8 cellular contexts compared by ENCODE assay signal in the genomic region with DNA sequence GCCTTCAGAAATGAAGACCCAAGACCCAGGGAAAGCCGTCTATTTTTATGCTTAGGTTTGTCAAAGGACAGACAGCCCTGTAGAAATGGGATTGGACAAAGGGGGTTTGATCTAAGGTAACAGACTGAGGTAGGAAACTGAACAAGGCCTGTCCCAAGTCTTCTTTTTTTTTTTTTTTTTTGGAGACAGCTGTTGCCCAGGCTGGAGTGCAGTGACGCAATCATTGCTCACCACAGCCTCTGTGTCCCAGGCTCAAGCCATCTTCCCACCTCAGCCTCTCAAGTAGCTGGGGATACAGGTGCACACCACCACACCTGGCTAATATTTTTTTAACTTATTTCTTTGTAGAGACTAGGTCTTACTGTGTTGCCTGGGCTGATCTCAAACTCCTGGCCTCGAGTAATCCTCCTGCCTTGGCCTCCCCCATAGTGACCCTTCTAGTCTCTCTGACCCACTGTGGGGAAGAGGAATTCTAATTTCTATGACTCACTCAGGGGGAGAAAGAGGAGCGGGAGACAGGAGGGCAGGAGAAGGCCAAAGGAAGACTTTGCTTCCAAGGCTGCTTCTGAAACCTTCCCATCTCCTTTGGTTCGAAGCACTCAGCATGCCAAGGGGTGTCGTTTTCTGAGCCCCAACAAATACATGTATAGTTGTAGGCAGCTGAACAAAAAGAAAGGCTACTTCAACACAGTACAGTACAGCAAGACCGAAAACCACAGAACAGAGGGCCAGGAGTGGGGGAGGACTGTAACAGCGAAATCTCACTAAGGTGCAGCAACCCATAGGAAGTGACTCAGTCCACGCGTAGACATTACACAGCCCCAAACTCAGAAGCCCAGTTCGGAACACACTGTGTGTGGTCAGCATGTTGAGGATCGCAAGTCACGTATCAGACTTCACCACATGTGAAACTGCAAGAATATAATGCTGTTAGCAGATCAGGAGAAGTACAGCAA. TPM values are rescaled to one million over a fixed set of nuclear protein-coding genes. Genes with fewer than 3 reads are reported as not detected.
DNase-seq lines count a peak whose midpoint lies in the region; ATAC-seq and TF ChIP-seq lines count a peak whose summit lies in the region.

No MANE protein-coding gene starts in this region.

- H3K36me3 ChIP-seq in H7 (replicated peaks; ENCODE audit: control insufficient read depth, insufficient read depth, low read length) = no peaks in the 10 kb centered on the region

- ATAC-seq in GM19468 (IDR thresholded peaks at IDR 0.05; ENCODE audit: extremely low read depth, unreplicated experiment) = peak; percentile 38

- H3K4me3 ChIP-seq in fibroblast of pulmonary artery (replicated peaks; ENCODE audit: low read depth, low read length) = peak overlapping the region; percentile 7
- H3K4me3 ChIP-seq in H7 (ENCODE audit: insufficient read depth, low read depth, low read length) = no peak overlapping the region

- no peak for TF ChIP-seq CTCF in fibroblast of pulmonary artery (IDR thresholded peaks at IDR 0.05; ENCODE audit: low read length, missing control alignments)

- DNase-seq in AG20443 (ENCODE audit: low spot score) (peak; percentile 35), HS-27A (ENCODE audit: low read depth) (peak; percentile 61), fibroblast of pulmonary artery (ENCODE audit: low read depth) (peak; percentile 98), NCI-H526 treated with DMSO at 0.1 percent for 48 hours (lab: John Stamatoyannopoulos, UW) (no peak), H7 (no peak)
- DNase-seq in activated CD4-positive, alpha-beta T cell treated with anti-CD3 and anti-CD28 coated beads, Interleukin-2, amount 50 U/mL, for 4 hours = peak; percentile 34 to 37
- peak; percentile 34 to 46 for DNase-seq in stimulated activated CD8-positive, alpha-beta memory T cell treated with anti-CD3 and anti-CD28 coated beads, Interleukin-2, amount 100 ng/mL, for 1 hour (ENCODE audit: low read depth in 2 of 2)

- H3K27me3 ChIP-seq in H7 (ENCODE audit: control insufficient read depth, insufficient read depth, low read length) = peaks cover 3% of the 10 kb centered on the region; the same call in 1 of the 2 replicates

RNA-seq across cellular contexts. Expression of gene TMA7B, which starts 0.9 kb away (rescaled TPM):
- not detected in 2 replicates for total RNA-seq in H7 (2014; rRNA removed; shearing (Covaris generic))

RNA-seq across cellular contexts. Expression of gene FAM83F, which starts 33.7 kb away (rescaled TPM):
- total RNA-seq in H7 (2014; rRNA removed; shearing (Covaris generic)) = 28.1 and 34.4 TPM in 2 replicates

Comparison
In these comparisons a context has a peak if more than half of its experiments do, and no peak if none do; other contexts are left out.
1. DNase-seq: peak in AG20443 (single experiment), HS-27A (single experiment), activated CD4-positive, alpha-beta T cell treated with anti-CD3 and anti-CD28 coated beads, Interleukin-2, amount 50 U/mL, for 4 hours (2 of 2), fibroblast of pulmonary artery (single experiment) and stimulated activated CD8-positive, alpha-beta memory T cell treated with anti-CD3 and anti-CD28 coated beads, Interleukin-2, amount 100 ng/mL, for 1 hour (2 of 2); none in NCI-H526 treated with DMSO at 0.1 percent for 48 hours (single experiment) and H7 (single experiment).